Comparison of ENCODE assay signal across 8 cellular contexts in genomic region chr2:177264209-177264538, GRCh38. TPM values are rescaled to one million over a fixed set of nuclear protein-coding genes. Genes with fewer than 3 reads are reported as not detected.
A peak's percentile ranks its signal among the peaks of the same experiment; 100 is the strongest.
DNase-seq lines count a peak whose midpoint lies in the region; ATAC-seq and TF ChIP-seq lines count a peak whose summit lies in the region.

No MANE protein-coding gene starts in this region.

- peaks cover 11% of the 10 kb centered on the region for H3K9me3 ChIP-seq in BLaER1

- H4K20me1 ChIP-seq in BLaER1: peaks cover 40% of the 10 kb centered on the region

- H3K4me2 ChIP-seq in BLaER1: peak overlapping the region; percentile 84

- peak overlapping the region; percentile 99 for H3K9ac ChIP-seq in BLaER1

- peaks cover 9% of the 10 kb centered on the region for H3K36me3 ChIP-seq in BLaER1

- in situ Hi-C loops in astrocyte of the cerebellum (cut with HindIII; ENCODE audit: low sequenced_read_pairs): loop anchor here (5.0 kb wide), 1 partner anchor 97 kb away; no protein-coding TSS in a partner anchor

- H3K27me3 ChIP-seq in BLaER1: no peaks in the 10 kb centered on the region

- no peak for TF ChIP-seq CTCF in astrocyte of the cerebellum (IDR thresholded peaks at IDR 0.05; ENCODE audit: low read depth, low read length, missing control alignments)

- H3K4me1 ChIP-seq in BLaER1: peaks cover 38% of the 10 kb centered on the region

- ATAC-seq in GM19025 (IDR thresholded peaks at IDR 0.05; ENCODE audit: low read depth, unreplicated experiment) (peak; percentile 21), left lobe of liver (peak; percentile 23)

- H3K4me3 ChIP-seq in BLaER1 (peak overlapping the region; percentile 95), astrocyte of the cerebellum (ENCODE audit: low read depth, low read length) (peak overlapping the region; percentile 81)

- DNase-seq in HT-29 (ENCODE audit: low spot score) (peak; percentile 51), astrocyte of the cerebellum (ENCODE audit: low read depth) (no peak), left lobe of liver (ENCODE audit: low spot score) (no peak), kidney tubule cell (ENCODE audit: low spot score) (no peak), NCI-H2227 treated with DMSO at 0.1 percent for 48 hours (lab: John Stamatoyannopoulos, UW) (no peak)

- H3K27ac ChIP-seq in BLaER1 (peak overlapping the region; percentile 99), temporal lobe (ENCODE audit: low read depth, low read length) (peak overlapping the region; percentile 95)

RNA-seq across cellular contexts. Expression of gene NFE2L2, which starts 0.4 kb away (rescaled TPM):
- total RNA-seq in HT-29 (2014; rRNA removed; shearing (Covaris generic)): 30.8 and 30.9 TPM in 2 replicates
- total RNA-seq in left lobe of liver: 29.2 TPM
- 14.0 TPM for total RNA-seq in temporal lobe

RNA-seq across cellular contexts. Expression of gene HNRNPA3, which starts 51.6 kb away (rescaled TPM):
- total RNA-seq in HT-29 (2014; rRNA removed; shearing (Covaris generic)): 30.4 and 33.8 TPM in 2 replicates
- total RNA-seq in left lobe of liver (55.1 TPM), temporal lobe (128 TPM)
